ENCODE assay signal across 10 cellular contexts in the genomic region with DNA sequence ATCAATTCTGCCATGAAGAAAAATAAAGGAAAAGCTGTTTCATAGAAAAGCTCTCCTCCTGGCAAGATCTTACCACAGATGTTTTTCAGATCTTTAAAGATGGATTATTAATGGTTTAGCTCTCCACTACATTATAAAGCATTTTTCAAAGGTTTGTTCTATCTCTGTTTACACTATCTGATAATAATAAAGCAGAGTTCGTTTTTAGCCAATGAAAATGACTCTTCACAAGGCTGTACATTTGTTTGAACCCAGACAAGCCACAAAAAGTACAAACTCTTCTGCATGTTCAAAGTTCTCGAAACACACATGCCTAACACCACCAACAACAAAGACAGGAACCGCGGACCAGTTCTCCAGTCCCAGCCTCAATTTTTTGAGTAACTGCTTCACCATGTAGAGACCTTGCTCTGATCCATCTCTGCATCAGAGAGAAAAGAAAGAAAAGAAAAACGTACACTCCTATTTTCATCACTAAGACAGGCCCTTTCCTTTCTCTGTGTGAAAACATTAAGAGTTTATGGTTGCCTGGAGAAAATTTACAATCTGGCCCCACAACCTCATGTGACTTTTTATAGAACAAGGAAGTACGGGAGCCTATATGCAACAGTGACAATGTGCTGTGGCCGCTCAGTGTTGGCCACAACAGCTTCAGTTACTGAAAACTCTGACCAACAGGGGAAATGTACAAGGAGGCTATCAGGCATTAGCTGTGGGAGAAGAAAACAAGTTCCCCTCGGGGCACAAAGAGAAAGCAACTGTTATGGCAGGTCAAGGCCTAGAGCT.
DNase-seq lines count a peak whose midpoint lies in the region; ATAC-seq and TF ChIP-seq lines count a peak whose summit lies in the region.
"Had no signal": no experiment of that assay in that cellular context is flagged by ENCODE, and none has a peak within 500 bp of the region (broad histone marks: within the 10 kb centered on the region; RNA-seq: fewer than 3 reads in every experiment).

No MANE protein-coding gene starts in this region.

- H3K27ac Mint-ChIP-seq in activated T-cell treated with anti-CD3 and anti-CD28 coated beads, Interleukin-2, amount 50 U/mL, for 24 hours, result peak overlapping the region; percentile 96

- peak; percentile 40 for ATAC-seq in HG03175 (IDR thresholded peaks at IDR 0.05; ENCODE audit: unreplicated experiment)

- peak overlapping the region; percentile 50 for H3K4me3 Mint-ChIP-seq in activated T-cell treated with anti-CD3 and anti-CD28 coated beads, Interleukin-2, amount 50 U/mL, for 24 hours

- H3K36me3 Mint-ChIP-seq in activated T-cell treated with anti-CD3 and anti-CD28 coated beads, Interleukin-2, amount 50 U/mL, for 24 hours (ENCODE audit: low read depth), result peaks cover 27% of the 10 kb centered on the region

- intact Hi-C loops in dorsolateral prefrontal cortex (cut with DNase I), result no loop called here
- intact Hi-C loops in ovary (cut with DNase I), result no loop called here

- peaks cover 12% of the 10 kb centered on the region for H3K4me1 ChIP-seq in muscle layer of colon (ENCODE audit: insufficient read depth, low read length)
- H3K4me1 ChIP-seq in ovary (ENCODE audit: insufficient read depth), result no peaks in the 10 kb centered on the region

- TF ChIP-seq POLR2A in ovary (IDR thresholded peaks at IDR 0.05), result no peak

- peaks cover 12% of the 10 kb centered on the region for H3K9me3 Mint-ChIP-seq in activated T-cell treated with anti-CD3 and anti-CD28 coated beads, Interleukin-2, amount 50 U/mL, for 24 hours

- H3K4me3 ChIP-seq in GM06990 (replicated peaks; ENCODE audit: low read depth, low read length) (no peak overlapping the region), muscle layer of colon (ENCODE audit: low read depth in 1 of 2, low read length in 2 of 2) (no peak overlapping the region), dorsolateral prefrontal cortex (no peak overlapping the region), ovary (no peak overlapping the region)
- H3K4me3 ChIP-seq: adrenal gland, MG63 had no signal

- H3K36me3 ChIP-seq in GM06990 (ENCODE audit: control insufficient read depth, insufficient read depth, low read length), result no peaks in the 10 kb centered on the region
- no peaks in the 10 kb centered on the region for H3K36me3 ChIP-seq in muscle layer of colon (ENCODE audit: insufficient read depth, low read length)
- no peaks in the 10 kb centered on the region for H3K36me3 ChIP-seq in ovary
- H3K36me3 ChIP-seq: adrenal gland, MG63 had no signal

- no peaks in the 10 kb centered on the region for H3K9me3 ChIP-seq in muscle layer of colon (ENCODE audit: low read length)
- H3K9me3 ChIP-seq in ovary, result no peaks in the 10 kb centered on the region
- H3K9me3 ChIP-seq: adrenal gland, MG63 had no signal

- TF ChIP-seq CTCF in GM06990 (IDR thresholded peaks at IDR 0.05; ENCODE audit: insufficient read depth, low read length, poor library complexity, severe bottlenecking) (no peak), dorsolateral prefrontal cortex (IDR thresholded peaks at IDR 0.05 in 54 of 56, conservative IDR thresholded peaks at IDR 0.05 in 2 of 56; ENCODE audit: low read depth in 1 of 56, partially characterized antibody in 56 of 56) (no peak), ovary (IDR thresholded peaks at IDR 0.05) (no peak)

- WGBS in ovary, 3 donors, result 57 to 68% (median 65%) methylated on average over 8 of the region's 8 CpGs

- H3K27me3 ChIP-seq in GM06990 (replicated peaks; ENCODE audit: control insufficient read depth, insufficient read depth, low read length) (no peaks in the 10 kb centered on the region), muscle layer of colon (ENCODE audit: control insufficient read depth in 1 of 2, insufficient read depth in 2 of 2, low read length in 2 of 2) (no peaks in the 10 kb centered on the region), dorsolateral prefrontal cortex (no peaks in the 10 kb centered on the region), ovary (no peaks in the 10 kb centered on the region)
- H3K27me3 ChIP-seq: adrenal gland, MG63 had no signal

- H3K4me1 Mint-ChIP-seq in activated T-cell treated with anti-CD3 and anti-CD28 coated beads, Interleukin-2, amount 50 U/mL, for 24 hours (ENCODE audit: low read depth), result peaks cover 92% of the 10 kb centered on the region

- DNase-seq in GM06990 (ENCODE audit: extremely low read depth, insufficient read length) (peak; percentile 23), dorsolateral prefrontal cortex (no peak), GM03348 (ENCODE audit: low spot score) (no peak), ovary (no peak), NCI-H446 treated with DMSO at 0.1 percent for 48 hours (lab: John Stamatoyannopoulos, UW) (no peak)
- peak; percentile 47 for DNase-seq in activated T-cell treated with anti-CD3 and anti-CD28 coated beads, Interleukin-2, amount 50 U/mL, for 24 hours
- DNase-seq: MG63 had no signal

- TF ChIP-seq EP300 in ovary (IDR thresholded peaks at IDR 0.05), result no peak

- H3K27me3 Mint-ChIP-seq in activated T-cell treated with anti-CD3 and anti-CD28 coated beads, Interleukin-2, amount 50 U/mL, for 24 hours, result no peaks in the 10 kb centered on the region

- peak overlapping the region; percentile 49 for H3K27ac ChIP-seq in muscle layer of colon (ENCODE audit: low read depth, low read length)
- H3K27ac ChIP-seq in dorsolateral prefrontal cortex, result peak overlapping the region in 5 of 59 donors; percentile 8 to 61 (median 26)
- no peak overlapping the region for H3K27ac ChIP-seq in ovary

- no peak overlapping the region for H3K9ac ChIP-seq in muscle layer of colon (ENCODE audit: low read length)

Comparison
In these comparisons a context has a peak if more than half of its experiments do, and no peak if none do; other contexts are left out.
1. DNase-seq: peak in GM06990 (single experiment) and activated T-cell treated with anti-CD3 and anti-CD28 coated beads, Interleukin-2, amount 50 U/mL, for 24 hours (single experiment); none in dorsolateral prefrontal cortex (0 of 10), GM03348 (single experiment), ovary (0 of 5) and NCI-H446 treated with DMSO at 0.1 percent for 48 hours (single experiment).